Comparison of ENCODE assay signal across 1 cellular context in the genomic region with DNA sequence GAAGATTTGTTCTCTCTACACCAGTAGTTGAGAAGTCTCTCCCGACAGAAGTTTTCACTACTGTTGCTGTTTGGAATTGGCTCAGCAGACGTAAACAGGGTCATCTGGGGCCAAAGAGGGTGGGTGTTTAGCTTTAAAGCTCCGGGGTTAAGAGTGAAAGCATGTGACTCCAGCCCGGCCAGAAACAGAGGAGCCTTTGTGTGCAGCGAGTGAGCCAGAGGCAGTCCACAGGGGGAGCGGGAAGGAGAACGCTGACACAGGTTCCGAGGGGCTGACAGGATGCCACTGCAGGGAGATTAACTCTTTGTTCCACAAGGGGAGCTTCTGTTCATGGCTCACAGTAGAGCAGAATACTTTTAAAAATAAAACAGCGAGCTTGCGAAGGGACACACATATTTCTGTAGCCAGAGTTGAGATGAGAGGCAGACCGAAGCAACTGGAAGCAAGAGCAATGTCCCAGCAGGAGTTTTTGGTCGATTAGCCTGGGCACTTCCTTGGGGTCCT.
A peak's percentile ranks its signal among the peaks of the same experiment; 100 is the strongest.
TF ChIP-seq lines count a peak whose summit lies in the region.

No MANE protein-coding gene starts in this region.

TF ChIP-seq in HepG2, 621 proteins besides CTCF, POLR2A, EP300 and RAD21 (continues in another document):
- TF ChIP-seq ZNF749 (CRISPR knock-in tag; IDR thresholded peaks at IDR 0.05; ENCODE audit: borderline replicate concordance) (0 out of 2 replicates have a peak, but pooled peaks have one; percentile 38), ZFP82 (CRISPR knock-in tag; IDR thresholded peaks at IDR 0.05; ENCODE audit: borderline replicate concordance) (no peak), CEBPG (CRISPR knock-in tag; IDR thresholded peaks at IDR 0.05) (peak; percentile 50), ZSCAN25 (CRISPR knock-in tag; IDR thresholded peaks at IDR 0.05) (0 out of 2 replicates have a peak, but pooled peaks have one; percentile 39), PRDM10 (CRISPR knock-in tag; IDR thresholded peaks at IDR 0.05; ENCODE audit: low read depth) (no peak), ZNF709 (CRISPR knock-in tag; IDR thresholded peaks at IDR 0.05) (no peak), SMAD1 (CRISPR knock-in tag; IDR thresholded peaks at IDR 0.05; ENCODE audit: borderline replicate concordance, low read depth) (no peak), ZNF576 (CRISPR knock-in tag; IDR thresholded peaks at IDR 0.05) (no peak), ZMYM3 (CRISPR knock-in tag; IDR thresholded peaks at IDR 0.05) (peak; percentile 53; the same call in 1 of the 2 replicates), ATF6 (CRISPR knock-in tag; conservative IDR thresholded peaks at IDR 0.05) (0 out of 2 replicates have a peak, but pooled peaks have one; percentile 44), NFYC (CRISPR knock-in tag; IDR thresholded peaks at IDR 0.05) (peak; percentile 32; the same call in 1 of the 2 replicates), ZNF605 (CRISPR knock-in tag; IDR thresholded peaks at IDR 0.05) (no peak), PITX1 (CRISPR knock-in tag; IDR thresholded peaks at IDR 0.05) (peak; percentile 87), NFE2L1 (CRISPR knock-in tag; IDR thresholded peaks at IDR 0.05; ENCODE audit: borderline replicate concordance) (no peak), FOXP4 (CRISPR knock-in tag; IDR thresholded peaks at IDR 0.05) (peak; percentile 97), SCMH1 (CRISPR knock-in tag; IDR thresholded peaks at IDR 0.05; ENCODE audit: borderline replicate concordance) (no peak), SP5 (CRISPR knock-in tag; IDR thresholded peaks at IDR 0.05; ENCODE audit: borderline replicate concordance, low read depth) (peak; percentile 93), ZNF282 (IDR thresholded peaks at IDR 0.05; ENCODE audit: partially characterized antibody) (no peak), ZNF30 (CRISPR knock-in tag; IDR thresholded peaks at IDR 0.05) (no peak), ZBTB7B (CRISPR knock-in tag; IDR thresholded peaks at IDR 0.05) (peak; percentile 93), SRF (IDR thresholded peaks at IDR 0.05; ENCODE audit: low read depth, low read length) (no peak), HIC2 (CRISPR knock-in tag; IDR thresholded peaks at IDR 0.05; ENCODE audit: low read depth) (no peak), STAT5B (CRISPR knock-in tag; IDR thresholded peaks at IDR 0.05) (no peak), AHR (CRISPR knock-in tag; IDR thresholded peaks at IDR 0.05) (no peak; the same call in 1 of the 2 replicates), ATAD3A (CRISPR knock-in tag; IDR thresholded peaks at IDR 0.05) (no peak), NONO (IDR thresholded peaks at IDR 0.05) (no peak), NONO (CRISPR knock-in tag; conservative IDR thresholded peaks at IDR 0.05) (peak; percentile 75), ZFX (CRISPR knock-in tag; IDR thresholded peaks at IDR 0.05; ENCODE audit: low read depth) (peak; percentile 31; the same call in 1 of the 2 replicates), SMAD9 (CRISPR knock-in tag; IDR thresholded peaks at IDR 0.05) (no peak), ZFP36L1 (CRISPR knock-in tag; IDR thresholded peaks at IDR 0.05) (peak; percentile 85; the same call in 1 of the 2 replicates), ZNF382 (CRISPR knock-in tag; IDR thresholded peaks at IDR 0.05; ENCODE audit: borderline replicate concordance) (no peak), ZMAT3 (CRISPR knock-in tag; conservative IDR thresholded peaks at IDR 0.05) (0 out of 2 replicates have a peak, but pooled peaks have one; percentile 38), HES4 (CRISPR knock-in tag; IDR thresholded peaks at IDR 0.05; ENCODE audit: borderline replicate concordance) (no peak), RAD51 (IDR thresholded peaks at IDR 0.05; ENCODE audit: borderline replicate concordance) (no peak), ZNF878 (CRISPR knock-in tag; IDR thresholded peaks at IDR 0.05) (peak; percentile 77; the same call in 1 of the 2 replicates), ZFP90 (CRISPR knock-in tag; IDR thresholded peaks at IDR 0.05; ENCODE audit: borderline replicate concordance) (no peak)
- TF ChIP-seq, protein P1, sequence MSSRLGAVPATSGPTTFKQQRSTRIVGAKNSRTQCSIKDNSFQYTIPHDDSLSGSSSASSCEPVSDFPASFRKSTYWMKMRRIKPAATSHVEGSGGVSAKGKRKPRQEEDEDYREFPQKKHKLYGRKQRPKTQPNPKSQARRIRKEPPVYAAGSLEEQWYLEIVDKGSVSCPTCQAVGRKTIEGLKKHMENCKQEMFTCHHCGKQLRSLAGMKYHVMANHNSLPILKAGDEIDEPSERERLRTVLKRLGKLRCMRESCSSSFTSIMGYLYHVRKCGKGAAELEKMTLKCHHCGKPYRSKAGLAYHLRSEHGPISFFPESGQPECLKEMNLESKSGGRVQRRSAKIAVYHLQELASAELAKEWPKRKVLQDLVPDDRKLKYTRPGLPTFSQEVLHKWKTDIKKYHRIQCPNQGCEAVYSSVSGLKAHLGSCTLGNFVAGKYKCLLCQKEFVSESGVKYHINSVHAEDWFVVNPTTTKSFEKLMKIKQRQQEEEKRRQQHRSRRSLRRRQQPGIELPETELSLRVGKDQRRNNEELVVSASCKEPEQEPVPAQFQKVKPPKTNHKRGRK (CRISPR knock-in tag; IDR thresholded peaks at IDR 0.05): no peak
- TF ChIP-seq, protein P2, sequence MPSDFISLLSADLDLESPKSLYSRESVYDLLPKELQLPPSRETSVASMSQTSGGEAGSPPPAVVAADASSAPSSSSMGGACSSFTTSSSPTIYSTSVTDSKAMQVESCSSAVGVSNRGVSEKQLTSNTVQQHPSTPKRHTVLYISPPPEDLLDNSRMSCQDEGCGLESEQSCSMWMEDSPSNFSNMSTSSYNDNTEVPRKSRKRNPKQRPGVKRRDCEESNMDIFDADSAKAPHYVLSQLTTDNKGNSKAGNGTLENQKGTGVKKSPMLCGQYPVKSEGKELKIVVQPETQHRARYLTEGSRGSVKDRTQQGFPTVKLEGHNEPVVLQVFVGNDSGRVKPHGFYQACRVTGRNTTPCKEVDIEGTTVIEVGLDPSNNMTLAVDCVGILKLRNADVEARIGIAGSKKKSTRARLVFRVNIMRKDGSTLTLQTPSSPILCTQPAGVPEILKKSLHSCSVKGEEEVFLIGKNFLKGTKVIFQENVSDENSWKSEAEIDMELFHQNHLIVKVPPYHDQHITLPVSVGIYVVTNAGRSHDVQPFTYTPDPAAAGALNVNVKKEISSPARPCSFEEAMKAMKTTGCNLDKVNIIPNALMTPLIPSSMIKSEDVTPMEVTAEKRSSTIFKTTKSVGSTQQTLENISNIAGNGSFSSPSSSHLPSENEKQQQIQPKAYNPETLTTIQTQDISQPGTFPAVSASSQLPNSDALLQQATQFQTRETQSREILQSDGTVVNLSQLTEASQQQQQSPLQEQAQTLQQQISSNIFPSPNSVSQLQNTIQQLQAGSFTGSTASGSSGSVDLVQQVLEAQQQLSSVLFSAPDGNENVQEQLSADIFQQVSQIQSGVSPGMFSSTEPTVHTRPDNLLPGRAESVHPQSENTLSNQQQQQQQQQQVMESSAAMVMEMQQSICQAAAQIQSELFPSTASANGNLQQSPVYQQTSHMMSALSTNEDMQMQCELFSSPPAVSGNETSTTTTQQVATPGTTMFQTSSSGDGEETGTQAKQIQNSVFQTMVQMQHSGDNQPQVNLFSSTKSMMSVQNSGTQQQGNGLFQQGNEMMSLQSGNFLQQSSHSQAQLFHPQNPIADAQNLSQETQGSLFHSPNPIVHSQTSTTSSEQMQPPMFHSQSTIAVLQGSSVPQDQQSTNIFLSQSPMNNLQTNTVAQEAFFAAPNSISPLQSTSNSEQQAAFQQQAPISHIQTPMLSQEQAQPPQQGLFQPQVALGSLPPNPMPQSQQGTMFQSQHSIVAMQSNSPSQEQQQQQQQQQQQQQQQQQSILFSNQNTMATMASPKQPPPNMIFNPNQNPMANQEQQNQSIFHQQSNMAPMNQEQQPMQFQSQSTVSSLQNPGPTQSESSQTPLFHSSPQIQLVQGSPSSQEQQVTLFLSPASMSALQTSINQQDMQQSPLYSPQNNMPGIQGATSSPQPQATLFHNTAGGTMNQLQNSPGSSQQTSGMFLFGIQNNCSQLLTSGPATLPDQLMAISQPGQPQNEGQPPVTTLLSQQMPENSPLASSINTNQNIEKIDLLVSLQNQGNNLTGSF (CRISPR knock-in tag; IDR thresholded peaks at IDR 0.05): no peak
- TF ChIP-seq, protein P3, sequence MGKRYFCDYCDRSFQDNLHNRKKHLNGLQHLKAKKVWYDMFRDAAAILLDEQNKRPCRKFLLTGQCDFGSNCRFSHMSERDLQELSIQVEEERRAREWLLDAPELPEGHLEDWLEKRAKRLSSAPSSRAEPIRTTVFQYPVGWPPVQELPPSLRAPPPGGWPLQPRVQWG (CRISPR knock-in tag; IDR thresholded peaks at IDR 0.05; ENCODE audit: borderline replicate concordance, low read depth): no peak
- TF ChIP-seq, protein P4, sequence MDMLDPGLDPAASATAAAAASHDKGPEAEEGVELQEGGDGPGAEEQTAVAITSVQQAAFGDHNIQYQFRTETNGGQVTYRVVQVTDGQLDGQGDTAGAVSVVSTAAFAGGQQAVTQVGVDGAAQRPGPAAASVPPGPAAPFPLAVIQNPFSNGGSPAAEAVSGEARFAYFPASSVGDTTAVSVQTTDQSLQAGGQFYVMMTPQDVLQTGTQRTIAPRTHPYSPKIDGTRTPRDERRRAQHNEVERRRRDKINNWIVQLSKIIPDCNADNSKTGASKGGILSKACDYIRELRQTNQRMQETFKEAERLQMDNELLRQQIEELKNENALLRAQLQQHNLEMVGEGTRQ (IDR thresholded peaks at IDR 0.05; ENCODE audit: low read depth, low read length): peak; percentile 37; the same call in 1 of the 2 replicates
- TF ChIP-seq, protein P4 (CRISPR knock-in tag; IDR thresholded peaks at IDR 0.05; ENCODE audit: borderline replicate concordance): peak; percentile 60; the same call in 1 of the 2 replicates
